In genomic region chr10:102758226-102758932, GRCh38 we compare ENCODE assay signal across 12 cellular contexts. TPM values are rescaled to one million over a fixed set of nuclear protein-coding genes. Genes with fewer than 3 reads are reported as not detected.
DNase-seq lines count a peak whose midpoint lies in the region; ATAC-seq and TF ChIP-seq lines count a peak whose summit lies in the region.
"Had no signal": no experiment of that assay in that cellular context is flagged by ENCODE, and none has a peak within 500 bp of the region (broad histone marks: within the 10 kb centered on the region; RNA-seq: fewer than 3 reads in every experiment).

No MANE protein-coding gene starts in this region.

- peak overlapping the region in 1 of 8 donors; percentile 29 for H3K4me3 Mint-ChIP-seq in CD4-positive, alpha-beta memory T cell

- no peak for TF ChIP-seq EP300 in sigmoid colon (IDR thresholded peaks at IDR 0.05)

- no peak overlapping the region for H3K4me3 ChIP-seq in CD4-positive, alpha-beta memory T cell (ENCODE audit: low read length in 2 of 2)
- H3K4me3 ChIP-seq in sigmoid colon: peak overlapping the region in 3 of 4 donors; percentile 12 to 35 (median 20)

- no peaks in the 10 kb centered on the region for H3K9me3 Mint-ChIP-seq in CD4-positive, alpha-beta memory T cell
- H3K9me3 Mint-ChIP-seq: CD8-positive, alpha-beta memory T cell had no signal

- WGBS in sigmoid colon, 2 donors: 81 to 94% methylated on average over 9 of the region's 9 CpGs

- peaks cover 21 to 41% (median 32%) of the 10 kb centered on the region in 4 donors for H3K4me1 Mint-ChIP-seq in CD4-positive, alpha-beta memory T cell

- DNase-seq in CD4-positive, alpha-beta memory T cell: no peak
- peak; percentile 59 for DNase-seq in OCI-M1 (lab: John Stamatoyannopoulos, UW)
- DNase-seq in glomerular visceral epithelial cell (ENCODE audit: extremely low spot score): peak; percentile 42
- no peak for DNase-seq in sigmoid colon
- no peak for DNase-seq in SIG-M5 (lab: John Stamatoyannopoulos, UW)
- DNase-seq: activated T-cell treated with anti-CD3 and anti-CD28 coated beads for 4 hours; CD8-positive, alpha-beta memory T cell; glutamatergic neuron; NCI-H2029 had no signal

- ATAC-seq in GM21515 (IDR thresholded peaks at IDR 0.05; ENCODE audit: unreplicated experiment): no peak
- ATAC-seq in HG02840 (IDR thresholded peaks at IDR 0.05; ENCODE audit: low FRiP score, unreplicated experiment): no peak
- no peak for ATAC-seq in HG02798 (IDR thresholded peaks at IDR 0.05; ENCODE audit: poor library complexity, unreplicated experiment)

- intact Hi-C loops in CD4-positive, alpha-beta memory T cell (cut with micrococcal nuclease): no loop called here
- intact Hi-C loops in sigmoid colon (cut with DNase I): no loop called here

- POLR2A ChIA-PET in CD4-positive, alpha-beta memory T cell (lab: Charles Lee; ENCODE audit: partially characterized antibody): interaction anchor here (1.6 kb wide), 1 partner anchor 14 kb away, joined by 4 read pairs; the partner anchor contains the start of gene WBP1L

- CTCF ChIA-PET in CD4-positive, alpha-beta memory T cell (lab: Charles Lee; ENCODE audit: partially characterized antibody): no interaction called here

- no peak for TF ChIP-seq CTCF in sigmoid colon (IDR thresholded peaks at IDR 0.05)

- no peaks in the 10 kb centered on the region for H3K27me3 ChIP-seq in CD4-positive, alpha-beta memory T cell (ENCODE audit: insufficient read depth, low read length)
- H3K27me3 ChIP-seq in sigmoid colon: no peaks in the 10 kb centered on the region

- H3K27ac ChIP-seq in CD4-positive, alpha-beta memory T cell (ENCODE audit: low read depth, low read length): no peak overlapping the region
- H3K27ac ChIP-seq in sigmoid colon: peak overlapping the region; percentile 71 to 87 (median 79)

- peaks cover 23 to 29% of the 10 kb centered on the region in 2 donors for H3K36me3 Mint-ChIP-seq in CD4-positive, alpha-beta memory T cell

- H3K36me3 ChIP-seq in CD4-positive, alpha-beta memory T cell (ENCODE audit: insufficient read depth, low read length): no peaks in the 10 kb centered on the region
- no peaks in the 10 kb centered on the region for H3K36me3 ChIP-seq in sigmoid colon

- no peaks in the 10 kb centered on the region for H3K9me3 ChIP-seq in CD4-positive, alpha-beta memory T cell (ENCODE audit: control insufficient read depth in 1 of 2, low read length in 2 of 2)
- H3K9me3 ChIP-seq in sigmoid colon: no peaks in the 10 kb centered on the region

- peaks cover 19% of the 10 kb centered on the region for H3K4me1 ChIP-seq in CD4-positive, alpha-beta memory T cell (ENCODE audit: insufficient read depth, low read length)
- peaks cover 0 to 49% (median 26%) of the 10 kb centered on the region in 4 donors for H3K4me1 ChIP-seq in sigmoid colon

- H3K27ac Mint-ChIP-seq in CD4-positive, alpha-beta memory T cell: peak overlapping the region in 5 of 7 donors; percentile 22 to 78 (median 58)

- TF ChIP-seq POLR2A in sigmoid colon (IDR thresholded peaks at IDR 0.05): no peak

- H3K27me3 Mint-ChIP-seq in CD4-positive, alpha-beta memory T cell: no peaks in the 10 kb centered on the region
- H3K27me3 Mint-ChIP-seq: CD8-positive, alpha-beta memory T cell had no signal

RNA-seq across cellular contexts. Expression of gene WBP1L, which starts 14.6 kb away (rescaled TPM):
- total RNA-seq in CD4-positive, alpha-beta memory T cell: 10 to 100 TPM; 39.3 to 41.1 TPM
- polyA plus RNA-seq in CD4-positive, alpha-beta memory T cell: 10 to 100 TPM; 25.7 to 34.3 TPM
- total RNA-seq in sigmoid colon: 100 to 1,000 TPM in 2 of 4 donors, 10 to 100 TPM in 2; 83.8 to 148 (median 115) TPM
- polyA plus RNA-seq in sigmoid colon: 10 to 100 TPM; 22.9 to 39.3 (median 25.8) TPM

RNA-seq across cellular contexts. Expression of gene SFXN2, which starts 43.9 kb away (rescaled TPM):
- total RNA-seq in CD4-positive, alpha-beta memory T cell: 10 to 100 TPM; 20.2 to 21.7 TPM
- polyA plus RNA-seq in CD4-positive, alpha-beta memory T cell: 10 to 100 TPM in 1 of 2 donors, 1 to 10 TPM in 1; 9.5 to 11.4 TPM
- total RNA-seq in sigmoid colon: 1 to 10 TPM in 2 of 4 donors, under 1 TPM in 2; 0.66 to 6.1 (median 1.5) TPM
- 10 to 100 TPM in 1 of 3 donors, 1 to 10 TPM in 2; 2.4 to 11.6 (median 3.0) TPM for polyA plus RNA-seq in sigmoid colon

RNA-seq across cellular contexts. Expression of gene ARL3, which starts 44.2 kb away (rescaled TPM):
- 1 to 10 TPM; 3.7 to 4.0 TPM for total RNA-seq in CD4-positive, alpha-beta memory T cell
- polyA plus RNA-seq in CD4-positive, alpha-beta memory T cell: 1 to 10 TPM; 5.8 to 7.3 TPM
- 10 to 100 TPM in 2 of 4 donors, 1 to 10 TPM in 2; 7.3 to 12.0 (median 9.3) TPM for total RNA-seq in sigmoid colon
- polyA plus RNA-seq in sigmoid colon: 1 to 10 TPM; 4.6 to 8.4 (median 5.4) TPM

Comparison
In these comparisons a context has a peak if more than half of its experiments do, and no peak if none do; other contexts are left out.
1. DNase-seq: peak in OCI-M1 (single experiment) and glomerular visceral epithelial cell (single experiment); none in CD4-positive, alpha-beta memory T cell (0 of 5), sigmoid colon (single experiment) and SIG-M5 (single experiment).
2. H3K4me3 ChIP-seq: peak in sigmoid colon (3 of 4); none in CD4-positive, alpha-beta memory T cell (0 of 2).